Comparison of ENCODE assay signal across 23 cellular contexts in the genomic region with DNA sequence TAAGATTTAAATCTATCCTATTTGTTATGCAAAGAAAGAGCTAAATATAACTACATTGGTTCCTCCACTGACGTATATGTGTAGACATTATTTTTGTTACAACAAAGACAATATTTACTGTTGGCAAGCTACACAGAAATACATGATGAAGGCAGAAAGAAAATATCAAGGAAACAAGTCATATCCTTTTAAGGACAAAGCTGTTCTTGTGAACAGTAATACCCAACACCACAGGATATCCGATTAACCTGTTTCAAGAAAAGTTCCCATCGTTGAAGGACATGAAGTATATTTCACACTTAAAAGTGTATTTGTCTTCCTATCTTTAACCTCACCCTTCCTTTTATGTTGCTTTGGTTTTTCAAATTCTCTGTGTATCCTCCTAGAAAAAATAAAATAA.
"Had no signal": no experiment of that assay in that cellular context is flagged by ENCODE, and none has a peak within 500 bp of the region (broad histone marks: within the 10 kb centered on the region; RNA-seq: fewer than 3 reads in every experiment).

No MANE protein-coding gene starts in this region.

- H3K4me1 ChIP-seq: prostate gland, thyroid gland, upper lobe of right lung had no signal

- H3K4me3 ChIP-seq: hepatocyte, ovary, prostate gland, thyroid gland, upper lobe of right lung had no signal

- FAIRE-seq: TTC549 had no signal

- H3K27me3 ChIP-seq: brain microvascular endothelial cell, hepatocyte, neutrophil, ovary, thyroid gland, upper lobe of right lung had no signal

- H3K9me3 ChIP-seq: neutrophil, ovary, prostate gland, thyroid gland had no signal

- H3K27ac ChIP-seq: brain microvascular endothelial cell, hepatocyte, neutrophil, ovary, prostate gland, thyroid gland, upper lobe of right lung had no signal

- H3K36me3 ChIP-seq: brain microvascular endothelial cell, neutrophil, ovary, prostate gland, thyroid gland, upper lobe of right lung had no signal

- DNase-seq: activated gamma-delta T cell treated with Interleukin-2 at 50 U/mL for 16 hours; activated T-cell treated with anti-CD3 and anti-CD28 coated beads, Interleukin-2, amount 50 U/mL, for 1 hour; aorta; brain microvascular endothelial cell; central memory CD4-positive, alpha-beta T cell; dermis blood vessel endothelial cell; effector CD8-positive, alpha-beta T cell; foreskin melanocyte; kidney glomerular epithelial cell; left ventricle myocardium superior; mammary epithelial cell; naive thymus-derived CD8-positive, alpha-beta T cell; ovary; stimulated activated CD4-positive, alpha-beta T cell treated with anti-CD3 and anti-CD28 coated beads, Interleukin-12 subunit alpha, Interleukin-12 subunit beta, amount 100 ng/mL, for 4 hours; substantia nigra; thyroid gland; upper lobe of right lung had no signal

- H3K4me2 ChIP-seq: hepatocyte had no signal

- ATAC-seq: esophagus mucosa; left ventricle myocardium superior; naive thymus-derived CD8-positive, alpha-beta T cell; upper lobe of right lung; WTC11 had no signal
